In the genomic region with DNA sequence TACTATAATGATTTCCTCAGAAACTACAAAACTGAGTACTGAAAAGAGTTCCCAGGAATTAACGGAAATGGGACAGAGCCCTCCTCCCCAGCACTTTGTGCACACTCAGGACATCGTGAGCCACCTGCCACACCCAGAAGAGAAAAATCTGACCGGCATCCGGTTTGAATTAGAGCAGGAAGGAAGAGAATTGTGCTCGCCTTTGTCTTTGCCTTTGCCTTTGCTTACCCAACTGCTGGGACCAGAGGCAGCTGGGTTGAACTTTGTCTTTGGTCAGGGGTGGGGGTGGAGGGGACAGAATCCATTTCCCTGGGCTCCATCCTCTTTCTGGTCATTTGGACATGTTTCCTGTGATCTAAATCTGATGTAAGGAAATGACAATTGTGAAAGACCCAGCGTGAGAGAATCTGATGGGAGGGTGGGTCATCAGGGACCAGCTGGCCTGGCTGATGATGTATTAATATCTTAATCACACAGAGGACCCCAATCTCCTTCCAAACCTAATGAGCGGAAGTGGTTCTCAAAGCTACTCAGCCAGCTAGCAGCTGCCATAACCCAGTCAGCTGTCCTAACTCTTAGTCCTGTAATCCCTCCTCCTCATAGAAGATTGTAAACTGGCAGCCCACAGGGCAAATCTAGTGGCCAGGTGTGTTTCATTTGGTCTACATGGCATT, we compare ENCODE assay signal across 8 cellular contexts. TPM values are rescaled to one million over a fixed set of nuclear protein-coding genes. Genes with fewer than 3 reads are reported as not detected.
DNase-seq lines count a peak whose midpoint lies in the region; ATAC-seq and TF ChIP-seq lines count a peak whose summit lies in the region.

No MANE protein-coding gene starts in this region.

- no peaks in the 10 kb centered on the region for H3K9me3 ChIP-seq in OCI-LY3 (ENCODE audit: insufficient read depth, low read length)
- no peaks in the 10 kb centered on the region for H3K9me3 ChIP-seq in neutrophil

- DNase-seq in COLO668 (lab: John Stamatoyannopoulos, UW; ENCODE audit: unreplicated experiment) (peak; percentile 46), dorsolateral prefrontal cortex (no peak)

- no peak for ATAC-seq in HG03175 (IDR thresholded peaks at IDR 0.05; ENCODE audit: unreplicated experiment)
- no peak for ATAC-seq in GM18907 (IDR thresholded peaks at IDR 0.05; ENCODE audit: unreplicated experiment)
- no peak for ATAC-seq in GM21576 (IDR thresholded peaks at IDR 0.05; ENCODE audit: unreplicated experiment)
- no peak for ATAC-seq in HG03442 (IDR thresholded peaks at IDR 0.05; ENCODE audit: unreplicated experiment)

- no peaks in the 10 kb centered on the region for H4K20me1 ChIP-seq in OCI-LY3 (ENCODE audit: insufficient read depth, low read length)

- peaks cover 18% of the 10 kb centered on the region for H3K4me1 ChIP-seq in OCI-LY3 (ENCODE audit: low read length)
- peaks cover 49 to 50% of the 10 kb centered on the region in 2 experiments for H3K4me1 ChIP-seq in neutrophil (ENCODE audit: control insufficient read depth in 1 of 2, insufficient read depth in 1 of 2, low read depth in 1 of 2, low read length in 1 of 2)

- H3K36me3 ChIP-seq in OCI-LY3 (replicated peaks; ENCODE audit: low read depth, low read length): peaks cover 5% of the 10 kb centered on the region
- H3K36me3 ChIP-seq in neutrophil: peaks cover 38% of the 10 kb centered on the region

- peaks cover 36% of the 10 kb centered on the region for H3K79me2 ChIP-seq in OCI-LY3 (ENCODE audit: low read length)

- H3K9ac ChIP-seq in OCI-LY3 (ENCODE audit: low read length): no peak overlapping the region

- H3K4me3 ChIP-seq in OCI-LY3 (ENCODE audit: low read length) (no peak overlapping the region; the same call in 1 of the 2 replicates), dorsolateral prefrontal cortex (peak overlapping the region in 9 of 59 donors; percentile 60 to 94 (median 88)), neutrophil (ENCODE audit: low read depth in 1 of 2, low read length in 1 of 2) (peak overlapping the region; percentile 90 to 97)

- H3K4me2 ChIP-seq in OCI-LY3 (ENCODE audit: low read length): peak overlapping the region; percentile 73

- intact Hi-C loops in dorsolateral prefrontal cortex (cut with DNase I): loop anchor here (5.0 to 10.0 kb wide), 4 partner anchors 54 to 104 kb away; a partner anchor contains a TSS

- H2AFZ ChIP-seq in OCI-LY3 (ENCODE audit: low read depth, low read length): peak overlapping the region; percentile 96

- no peaks in the 10 kb centered on the region for H3K27me3 ChIP-seq in OCI-LY3 (ENCODE audit: low read depth, low read length)
- H3K27me3 ChIP-seq in dorsolateral prefrontal cortex: no peaks in the 10 kb centered on the region
- H3K27me3 ChIP-seq in neutrophil: no peaks in the 10 kb centered on the region

- no peak for TF ChIP-seq CTCF in OCI-LY3 (IDR thresholded peaks at IDR 0.05; ENCODE audit: low read depth, low read length)
- TF ChIP-seq CTCF in dorsolateral prefrontal cortex (IDR thresholded peaks at IDR 0.05 in 54 of 56, conservative IDR thresholded peaks at IDR 0.05 in 2 of 56; ENCODE audit: low read depth in 1 of 56, partially characterized antibody in 56 of 56): no peak
- no peak for TF ChIP-seq CTCF in neutrophil (IDR thresholded peaks at IDR 0.05)

- no peak overlapping the region for H3K27ac ChIP-seq in OCI-LY3 (ENCODE audit: low read length)
- peak overlapping the region in 37 of 59 donors; percentile 2 to 86 (median 62) for H3K27ac ChIP-seq in dorsolateral prefrontal cortex
- H3K27ac ChIP-seq in neutrophil: peak overlapping the region; percentile 98

RNA-seq across cellular contexts. Expression of a gene that starts 1.1 kb away (rescaled TPM):
- total RNA-seq in dorsolateral prefrontal cortex: 100 to 1,000 TPM in 1 of 120 experiments, 10 to 100 TPM in 119; 16.4 to 108 (median 33.1) TPM

RNA-seq across cellular contexts. Expression of a gene that starts 51.0 kb away (rescaled TPM):
- 10 to 100 TPM; 22.8 to 55.7 (median 30.8) TPM for total RNA-seq in dorsolateral prefrontal cortex
